1 cellular context compared by ENCODE assay signal in genomic region chr6:31441368-31442267, GRCh38.
TF ChIP-seq lines count a peak whose summit lies in the region.

No MANE protein-coding gene starts in this region.

TF ChIP-seq in HepG2, 621 proteins besides CTCF, POLR2A, EP300 and RAD21 (continued from another document and continues in another):
- TF ChIP-seq ZNF891 (CRISPR knock-in tag; IDR thresholded peaks at IDR 0.05) (peak; percentile 82), KLF13 (CRISPR knock-in tag; IDR thresholded peaks at IDR 0.05) (no peak), THAP9 (CRISPR knock-in tag; IDR thresholded peaks at IDR 0.05; ENCODE audit: borderline replicate concordance) (0 out of 2 replicates have a peak, but pooled peaks have one; percentile 19), ZNF83 (CRISPR knock-in tag; IDR thresholded peaks at IDR 0.05; ENCODE audit: borderline replicate concordance) (no peak), XBP1 (CRISPR knock-in tag; IDR thresholded peaks at IDR 0.05) (no peak), ZBTB49 (CRISPR knock-in tag; IDR thresholded peaks at IDR 0.05; ENCODE audit: borderline replicate concordance) (no peak), PHB2 (IDR thresholded peaks at IDR 0.05; ENCODE audit: partially characterized antibody) (no peak), ERF (CRISPR knock-in tag; IDR thresholded peaks at IDR 0.05) (no peak), ZHX1 (CRISPR knock-in tag; IDR thresholded peaks at IDR 0.05; ENCODE audit: low read depth) (no peak), TOPORS (CRISPR knock-in tag; IDR thresholded peaks at IDR 0.05) (no peak), AHR (CRISPR knock-in tag; IDR thresholded peaks at IDR 0.05) (no peak), SIX1 (CRISPR knock-in tag; IDR thresholded peaks at IDR 0.05; ENCODE audit: borderline replicate concordance) (no peak), MLXIP (CRISPR knock-in tag; IDR thresholded peaks at IDR 0.05; ENCODE audit: borderline replicate concordance) (no peak), ZNF441 (CRISPR knock-in tag; IDR thresholded peaks at IDR 0.05; ENCODE audit: borderline replicate concordance) (no peak), RORA (CRISPR knock-in tag; IDR thresholded peaks at IDR 0.05) (no peak), ZFP41 (CRISPR knock-in tag; IDR thresholded peaks at IDR 0.05; ENCODE audit: borderline replicate concordance) (no peak), ZBTB46 (CRISPR knock-in tag; IDR thresholded peaks at IDR 0.05; ENCODE audit: borderline replicate concordance) (no peak), MIER2 (CRISPR knock-in tag; IDR thresholded peaks at IDR 0.05) (no peak), ZFX (CRISPR knock-in tag; IDR thresholded peaks at IDR 0.05; ENCODE audit: low read depth) (no peak; the same call in 1 of the 2 replicates), ZUFSP (CRISPR knock-in tag; IDR thresholded peaks at IDR 0.05; ENCODE audit: borderline replicate concordance) (no peak), CHD4 (IDR thresholded peaks at IDR 0.05; ENCODE audit: borderline replicate concordance, low read length) (no peak), CENPX (CRISPR knock-in tag; IDR thresholded peaks at IDR 0.05) (no peak), ZNF276 (CRISPR knock-in tag; IDR thresholded peaks at IDR 0.05; ENCODE audit: low read depth) (no peak), IRF2 (CRISPR knock-in tag; IDR thresholded peaks at IDR 0.05) (no peak), MTERF4 (CRISPR knock-in tag; IDR thresholded peaks at IDR 0.05) (peak; percentile 90; the same call in 1 of the 2 replicates), MTA3 (CRISPR knock-in tag; IDR thresholded peaks at IDR 0.05) (no peak), EEA1 (CRISPR knock-in tag; IDR thresholded peaks at IDR 0.05; ENCODE audit: borderline replicate concordance) (no peak), NR1H2 (CRISPR knock-in tag; IDR thresholded peaks at IDR 0.05; ENCODE audit: borderline replicate concordance, low read depth) (no peak), ZNF704 (CRISPR knock-in tag; IDR thresholded peaks at IDR 0.05; ENCODE audit: borderline replicate concordance) (0 out of 2 replicates have a peak, but pooled peaks have one; percentile 37)
